Comparison of ENCODE assay signal across 8 cellular contexts in the genomic region with DNA sequence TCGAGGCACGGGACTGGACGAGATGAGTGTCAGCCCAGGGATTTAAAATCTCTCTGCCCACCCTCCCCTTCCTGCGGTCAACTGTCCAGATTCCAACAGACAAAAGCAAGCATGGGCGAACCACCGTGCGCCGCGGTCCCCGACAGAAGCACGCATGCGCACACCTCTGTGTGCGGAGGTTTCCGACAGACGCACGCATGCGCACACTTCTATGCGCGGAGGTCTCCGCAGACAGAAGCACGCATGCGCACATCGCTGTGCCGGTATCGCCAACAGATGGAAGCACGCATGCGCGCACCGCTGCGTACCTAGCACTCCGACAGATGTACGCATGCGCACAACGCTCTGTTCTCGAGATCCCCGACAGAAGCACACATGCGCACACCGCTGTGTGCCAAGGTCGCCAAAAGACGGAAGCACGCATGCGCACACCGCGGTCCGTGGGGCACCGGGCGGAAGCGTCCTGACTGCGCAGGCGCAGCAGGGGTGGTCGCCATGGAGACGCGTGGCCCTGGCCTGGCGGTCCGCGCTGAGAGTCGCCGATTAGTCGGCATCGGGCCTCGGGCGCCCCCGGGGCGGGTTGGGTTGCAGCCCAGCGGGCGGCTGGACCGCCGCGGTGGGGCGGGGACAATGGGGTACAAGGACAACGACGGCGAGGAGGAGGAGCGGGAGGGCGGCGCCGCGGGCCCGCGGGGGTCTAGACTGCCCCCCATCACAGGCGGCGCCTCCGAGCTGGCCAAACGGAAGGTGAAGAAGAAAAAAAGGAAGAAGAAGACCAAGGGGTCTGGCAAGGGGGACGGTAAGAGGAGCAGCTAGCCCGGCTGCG. TPM values are rescaled to one million over a fixed set of nuclear protein-coding genes. Genes with fewer than 3 reads are reported as not detected.
A peak's percentile ranks its signal among the peaks of the same experiment; 100 is the strongest.
DNase-seq lines count a peak whose midpoint lies in the region; ATAC-seq and TF ChIP-seq lines count a peak whose summit lies in the region.

No MANE protein-coding gene starts in this region.

- peak overlapping the region; percentile 80 for H3K4me3 Mint-ChIP-seq in activated naive CD4-positive, alpha-beta T cell treated with anti-CD3 and anti-CD28 coated beads, Interleukin-2, amount 10 ng/mL, durations not matched to agents 7 days and 5 days

- H3K23ac ChIP-seq in neuronal stem cell (ENCODE audit: low read depth, low read length, poor library complexity), result no peak overlapping the region

- peak overlapping the region; percentile 65 for H3K9ac ChIP-seq in neuronal stem cell (ENCODE audit: low read depth, low read length, poor library complexity)
- peak overlapping the region in 4 of 5 donors; percentile 80 to 95 (median 86) for H3K9ac ChIP-seq in subcutaneous abdominal adipose tissue (ENCODE audit: low read length in 5 of 5)

- no peaks in the 10 kb centered on the region for H3K27me3 ChIP-seq in gastroesophageal sphincter
- H3K27me3 ChIP-seq in neuronal stem cell (ENCODE audit: control insufficient read depth in 3 of 3, insufficient read depth in 3 of 3, low read depth in 1 of 3, low read length in 3 of 3), result no peaks in the 10 kb centered on the region
- no peaks in the 10 kb centered on the region for H3K27me3 ChIP-seq in subcutaneous abdominal adipose tissue (ENCODE audit: control insufficient read depth in 5 of 5, insufficient read depth in 4 of 5, low read length in 5 of 5)

- no peak overlapping the region for H2BK120ac ChIP-seq in neuronal stem cell (ENCODE audit: low read depth, low read length)

- no peak overlapping the region for H2AK5ac ChIP-seq in neuronal stem cell (ENCODE audit: low read depth, low read length)

- H3K18ac ChIP-seq in neuronal stem cell (ENCODE audit: low read length), result peak overlapping the region; percentile 89

- H4K8ac ChIP-seq in neuronal stem cell (ENCODE audit: low read depth, low read length), result no peak overlapping the region

- peak overlapping the region; percentile 67 for H3K4me2 ChIP-seq in neuronal stem cell (ENCODE audit: insufficient read depth, low read length, poor library complexity, severe bottlenecking)

- H3K4me3 ChIP-seq in HFF-Myc (replicated peaks; ENCODE audit: low read depth, low read length), result peak overlapping the region; percentile 90
- H3K4me3 ChIP-seq in gastroesophageal sphincter, result peak overlapping the region; percentile 47 to 76
- H3K4me3 ChIP-seq in neuronal stem cell (ENCODE audit: low read length in 2 of 2), result peak overlapping the region; percentile 52 to 82
- H3K4me3 ChIP-seq in subcutaneous abdominal adipose tissue (ENCODE audit: low read depth in 1 of 5, low read length in 5 of 5), result peak overlapping the region; percentile 73 to 82 (median 76)

- H2AFZ ChIP-seq in neuronal stem cell (ENCODE audit: low read length), result peak overlapping the region; percentile 84

- H3K4me1 ChIP-seq in gastroesophageal sphincter, result peaks cover 0 to 25% (median 8%) of the 10 kb centered on the region in 3 donors
- H3K4me1 ChIP-seq in neuronal stem cell (ENCODE audit: control insufficient read depth in 2 of 2, insufficient read depth in 1 of 2, low read depth in 1 of 2, low read length in 2 of 2), result peaks cover 9 to 10% of the 10 kb centered on the region in 2 donors
- H3K4me1 ChIP-seq in subcutaneous abdominal adipose tissue (ENCODE audit: control insufficient read depth in 5 of 5, insufficient read depth in 5 of 5, low read length in 5 of 5), result peaks cover 5 to 36% (median 29%) of the 10 kb centered on the region in 5 donors

- TF ChIP-seq CTCF in HFF-Myc (IDR thresholded peaks at IDR 0.05; ENCODE audit: low read depth, low read length, missing control alignments), result no peak
- peak in 3 of 4 experiments; percentile 5 to 14 (median 10) for TF ChIP-seq CTCF in gastroesophageal sphincter (IDR thresholded peaks at IDR 0.05)

- peaks cover 62% of the 10 kb centered on the region for H3K4me1 Mint-ChIP-seq in activated naive CD4-positive, alpha-beta T cell treated with anti-CD3 and anti-CD28 coated beads, Interleukin-2, amount 10 ng/mL, durations not matched to agents 7 days and 5 days

- H3K36me3 ChIP-seq in gastroesophageal sphincter, result peaks cover 0 to 20% of the 10 kb centered on the region in 2 donors
- peaks cover 3 to 9% of the 10 kb centered on the region in 2 donors for H3K36me3 ChIP-seq in neuronal stem cell (replicated peaks in 1 of 2; ENCODE audit: control insufficient read depth in 2 of 2, insufficient read depth in 2 of 2, low read length in 2 of 2)
- H3K36me3 ChIP-seq in subcutaneous abdominal adipose tissue (ENCODE audit: control insufficient read depth in 5 of 5, insufficient read depth in 5 of 5, low read length in 5 of 5), result peaks cover 0 to 4% (median 0%) of the 10 kb centered on the region in 5 donors

- no peaks in the 10 kb centered on the region for H3K79me1 ChIP-seq in neuronal stem cell (ENCODE audit: low read depth, low read length)

- peak; percentile 97 for ATAC-seq in gastroesophageal sphincter

- peak overlapping the region; percentile 91 for H3K27ac Mint-ChIP-seq in activated naive CD4-positive, alpha-beta T cell treated with anti-CD3 and anti-CD28 coated beads, Interleukin-2, amount 10 ng/mL, durations not matched to agents 7 days and 5 days

- H3K27ac ChIP-seq in gastroesophageal sphincter, result peak overlapping the region in 3 of 4 donors; percentile 73 to 88 (median 82)
- peak overlapping the region; percentile 95 for H3K27ac ChIP-seq in neuronal stem cell (replicated peaks; ENCODE audit: low read length)
- no peak overlapping the region for H3K27ac ChIP-seq in subcutaneous abdominal adipose tissue (ENCODE audit: low read depth, low read length)

- no peak for TF ChIP-seq EP300 in gastroesophageal sphincter (IDR thresholded peaks at IDR 0.05)

- 4 to 10% methylated on average over 5 to 18 of the region's 87 CpGs for WGBS in gastroesophageal sphincter (ENCODE audit: low coverage in 1 of 2), 2 donors
- WGBS in neuronal stem cell (ENCODE audit: extremely low coverage in 2 of 2, insufficient read length in 2 of 2, insufficient replicate concordance in 1 of 2), 2 donors, result no CpG with 5 or more reads among the region's 87 CpGs

- peak overlapping the region; percentile 95 for H3K4ac ChIP-seq in neuronal stem cell (ENCODE audit: low read length)

- no peak overlapping the region for H2BK12ac ChIP-seq in neuronal stem cell (ENCODE audit: low read length)

- no peaks in the 10 kb centered on the region for H3K9me3 Mint-ChIP-seq in activated naive CD4-positive, alpha-beta T cell treated with anti-CD3 and anti-CD28 coated beads, Interleukin-2, amount 10 ng/mL, durations not matched to agents 7 days and 5 days

- peak overlapping the region; percentile 49 for H2BK5ac ChIP-seq in neuronal stem cell (ENCODE audit: low read length)

- no peak overlapping the region for H4K91ac ChIP-seq in neuronal stem cell (ENCODE audit: low read depth, low read length, poor library complexity)

- in situ Hi-C loops in SK-MEL-5 (cut with HindIII; ENCODE audit: low pct_unique_long_range_greater_than_20kb, low sequenced_read_pairs), result no loop called here

- no peak for TF ChIP-seq POLR2A in gastroesophageal sphincter (IDR thresholded peaks at IDR 0.05)

- H2BK15ac ChIP-seq in neuronal stem cell (ENCODE audit: low read length), result peak overlapping the region; percentile 84

- H3K27me3 Mint-ChIP-seq in activated naive CD4-positive, alpha-beta T cell treated with anti-CD3 and anti-CD28 coated beads, Interleukin-2, amount 10 ng/mL, durations not matched to agents 7 days and 5 days, result peaks cover 5% of the 10 kb centered on the region

- CTCF ChIA-PET in activated naive CD4-positive, alpha-beta T cell treated with anti-CD3 and anti-CD28 coated beads, Interleukin-2, amount 10 ng/mL, durations not matched to agents 7 days and 5 days (lab: Charles Lee), result interaction anchor here (0.7 to 3.3 kb wide), 3 partner anchors 125 to 290 kb away, joined by 3 to 99 read pairs (median 52); no protein-coding TSS in a partner anchor

- peak; percentile 83 for DNase-seq in GM04503 (ENCODE audit: low read depth)
- peak; percentile 99 for DNase-seq in HFF-Myc (ENCODE audit: extremely low read depth, low read depth)
- DNase-seq in NAMALWA (ENCODE audit: low spot score), result peak; percentile 96
- DNase-seq in SK-MEL-5 (ENCODE audit: low read depth, low spot score), result peak; percentile 99
- DNase-seq in activated naive CD4-positive, alpha-beta T cell treated with anti-CD3 and anti-CD28 coated beads, Interleukin-2, amount 10 ng/mL, durations not matched to agents 7 days and 5 days, result peak; percentile 100
- DNase-seq in neuronal stem cell (ENCODE audit: low spot score), result peak; percentile 100

- H3K9me3 ChIP-seq in gastroesophageal sphincter (no peaks in the 10 kb centered on the region), neuronal stem cell (replicated peaks in 1 of 2; ENCODE audit: control insufficient read depth in 2 of 2, insufficient read depth in 1 of 2, low read depth in 1 of 2, low read length in 2 of 2) (peaks cover 0 to 5% of the 10 kb centered on the region in 2 donors), subcutaneous abdominal adipose tissue (ENCODE audit: control insufficient read depth in 5 of 5, low read length in 5 of 5) (no peaks in the 10 kb centered on the region)

- H3K14ac ChIP-seq in neuronal stem cell (ENCODE audit: low read length), result no peak overlapping the region

- peaks cover 43% of the 10 kb centered on the region for H3K36me3 Mint-ChIP-seq in activated naive CD4-positive, alpha-beta T cell treated with anti-CD3 and anti-CD28 coated beads, Interleukin-2, amount 10 ng/mL, durations not matched to agents 7 days and 5 days

RNA-seq across cellular contexts. Expression of a gene that starts 35.7 kb away (rescaled TPM):
- total RNA-seq in SK-MEL-5 (2014; rRNA removed; shearing (Covaris generic)), result 131 and 132 TPM in 2 replicates
- polyA plus RNA-seq in SK-MEL-5 (2015; cell fraction: cytosol; rRNA removed), result 100 and 111 TPM in 2 replicates
- 17.6 and 20.9 TPM in 2 replicates for polyA plus RNA-seq in SK-MEL-5 (2015; cell fraction: nucleus; rRNA removed)
- 10 to 100 TPM; 12.9 to 30.5 (median 21.5) TPM for total RNA-seq in gastroesophageal sphincter
- polyA plus RNA-seq in neuronal stem cell (2013, experiment 1 of 2), result 16.8 TPM
- 18.1 TPM for polyA plus RNA-seq in neuronal stem cell (2013, experiment 2 of 2)

RNA-seq across cellular contexts. Expression of a gene that starts 57.5 kb away (rescaled TPM):
- total RNA-seq in SK-MEL-5 (2014; rRNA removed; shearing (Covaris generic)), result 2.4 and 4.5 TPM in 2 replicates
- polyA plus RNA-seq in SK-MEL-5 (2015; cell fraction: cytosol; rRNA removed), result 3.2 and 4.7 TPM in 2 replicates
- 4.1 and 5.4 TPM in 2 replicates for polyA plus RNA-seq in SK-MEL-5 (2015; cell fraction: nucleus; rRNA removed)
- total RNA-seq in gastroesophageal sphincter, result 10 to 100 TPM in 3 of 4 donors, 1 to 10 TPM in 1; 8.6 to 21.0 (median 17.4) TPM
- 7.7 TPM for polyA plus RNA-seq in neuronal stem cell (2013, experiment 1 of 2)
- 6.5 TPM for polyA plus RNA-seq in neuronal stem cell (2013, experiment 2 of 2)
